Comparison of ENCODE assay signal across 8 cellular contexts in the genomic region with DNA sequence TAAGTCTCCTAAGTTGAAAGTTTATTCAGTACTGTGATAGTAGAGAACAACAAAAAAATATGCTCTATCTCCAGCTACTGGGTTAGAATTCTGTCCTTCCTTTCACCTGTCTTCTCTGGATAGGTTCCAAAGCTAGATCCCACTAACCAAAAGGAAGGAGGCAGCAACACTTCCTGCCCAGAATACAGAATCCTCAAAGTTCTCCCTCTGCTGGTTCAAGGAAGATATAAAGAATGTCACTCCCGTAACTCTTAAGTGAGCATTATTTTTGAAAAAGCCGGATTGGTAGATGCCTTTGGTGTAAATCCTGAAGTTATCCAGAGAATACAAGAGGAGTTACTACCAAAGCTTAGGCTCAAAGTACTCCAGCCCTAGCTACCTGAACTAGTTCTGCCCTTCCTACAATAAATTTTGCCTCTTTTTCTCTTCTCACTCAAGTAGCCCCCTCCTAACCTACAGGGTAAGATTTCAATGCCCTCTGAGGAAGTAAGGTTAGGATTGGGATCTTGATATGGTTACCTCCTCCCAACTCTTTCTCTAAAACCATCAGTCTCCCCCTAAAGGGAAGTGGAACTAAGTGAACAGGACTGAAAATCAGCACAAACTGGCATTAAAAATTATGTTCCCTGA. TPM values are rescaled to one million over a fixed set of nuclear protein-coding genes. Genes with fewer than 3 reads are reported as not detected.
DNase-seq lines count a peak whose midpoint lies in the region; TF ChIP-seq lines count a peak whose summit lies in the region.

No MANE protein-coding gene starts in this region.

- no peak for TF ChIP-seq POLR2A in prostate gland (IDR thresholded peaks at IDR 0.05)

- peak; percentile 12 for DNase-seq in CMK (ENCODE audit: low read depth)
- DNase-seq in HPDE6-E6E7 (ENCODE audit: extremely low spot score): peak; percentile 19
- DNase-seq in SHP77 treated with DMSO at 0.1 percent for 48 hours (lab: John Stamatoyannopoulos, UW): peak; percentile 5
- peak; percentile 76 for DNase-seq in fibroblast of peridontal ligament (ENCODE audit: extremely low read depth)
- DNase-seq in prostate gland (ENCODE audit: low spot score): no peak
- no peak for DNase-seq in epidermal melanocyte (ENCODE audit: insufficient read length, low spot score)
- no peak for DNase-seq in activated CD4-positive, CD25-positive, alpha-beta regulatory T cell treated with anti-CD3 and anti-CD28 coated beads, Interleukin-2, amount 50 U/mL, for 72 hours
- no peak for DNase-seq in cortex of kidney (lab: John Stamatoyannopoulos, UW)

- no peak overlapping the region for H3K4me3 ChIP-seq in prostate gland

- 27% methylated on average over 2 of the region's 2 CpGs for WGBS in prostate gland

- intact Hi-C loops in prostate gland (cut with DNase I): loop anchor here (2.0 kb wide), 1 partner anchor 72 kb away; no protein-coding TSS in a partner anchor

- H3K4me1 ChIP-seq in prostate gland (replicated peaks): no peaks in the 10 kb centered on the region

- H3K9me3 ChIP-seq in prostate gland: no peaks in the 10 kb centered on the region

- no peak overlapping the region for H3K27ac ChIP-seq in prostate gland

- peak in 3 of 4 experiments; percentile 16 to 55 (median 51) for TF ChIP-seq CTCF in prostate gland (IDR thresholded peaks at IDR 0.05)

- no peaks in the 10 kb centered on the region for H3K27me3 ChIP-seq in prostate gland (replicated peaks; ENCODE audit: insufficient read depth)

- no peaks in the 10 kb centered on the region for H3K36me3 ChIP-seq in prostate gland

RNA-seq across cellular contexts. Expression of gene CRIP3, which starts 26.0 kb away (rescaled TPM):
- total RNA-seq in prostate gland: 1 to 10 TPM in 1 of 2 donors, under 1 TPM in 1; 0.55 to 7.3 TPM

RNA-seq across cellular contexts. Expression of gene ZNF318, which starts 34.9 kb away (rescaled TPM):
- total RNA-seq in prostate gland: 10 to 100 TPM; 15.1 to 41.6 TPM

RNA-seq across cellular contexts. Expression of gene SLC22A7, which starts 36.5 kb away (rescaled TPM):
- not detected for total RNA-seq in prostate gland

Comparison
In these comparisons a context has a peak if more than half of its experiments do, and no peak if none do; other contexts are left out.
1. DNase-seq: peak in CMK (single experiment), HPDE6-E6E7 (single experiment), SHP77 treated with DMSO at 0.1 percent for 48 hours (single experiment) and fibroblast of peridontal ligament (single experiment); none in prostate gland (single experiment), epidermal melanocyte (single experiment), activated CD4-positive, CD25-positive, alpha-beta regulatory T cell treated with anti-CD3 and anti-CD28 coated beads, Interleukin-2, amount 50 U/mL, for 72 hours (single experiment) and cortex of kidney (single experiment).